10 cellular contexts compared by ENCODE assay signal in genomic region chr5:130720355-130720754, GRCh38.
DNase-seq lines count a peak whose midpoint lies in the region; ATAC-seq and TF ChIP-seq lines count a peak whose summit lies in the region.
"Had no signal": no experiment of that assay in that cellular context is flagged by ENCODE, and none has a peak within 500 bp of the region (broad histone marks: within the 10 kb centered on the region; RNA-seq: fewer than 3 reads in every experiment).

No MANE protein-coding gene starts in this region.

- TF ChIP-seq POLR2A in breast epithelium (IDR thresholded peaks at IDR 0.05) (no peak), transverse colon (IDR thresholded peaks at IDR 0.05) (no peak)

- BruUV-seq in MCF 10A (replicated peaks; lab: Mats Ljungman, UMichigan) (no TSS peak), OCI-LY7 (replicated peaks; lab: Mats Ljungman, UMichigan) (no TSS peak)

- H3K79me2 ChIP-seq in OCI-LY7 (ENCODE audit: insufficient read depth, low read depth, low read length) (no peaks in the 10 kb centered on the region), fibroblast of lung (ENCODE audit: control insufficient read depth, insufficient read depth, low read length) (no peaks in the 10 kb centered on the region)
- H3K79me2 ChIP-seq: parathyroid adenoma had no signal

- 0 to 5% methylated on average over 1 of the region's 1 CpG for WGBS in transverse colon (ENCODE audit: low coverage in 1 of 2), 2 donors

- H3K4me3 ChIP-seq in breast epithelium (no peak overlapping the region), OCI-LY7 (ENCODE audit: low read depth, low read length, poor library complexity, severe bottlenecking) (no peak overlapping the region), fibroblast of lung (replicated peaks in 1 of 4; ENCODE audit: control extremely low read depth in 1 of 4, insufficient read depth in 1 of 4, low read depth in 3 of 4, low read length in 4 of 4) (no peak overlapping the region), transverse colon (no peak overlapping the region)

- TF ChIP-seq CTCF in MCF 10A (IDR thresholded peaks at IDR 0.05; ENCODE audit: unreplicated experiment) (peak; percentile 80), breast epithelium (IDR thresholded peaks at IDR 0.05) (peak in 1 of 3 donors; percentile 21), OCI-LY7 (conservative IDR thresholded peaks at IDR 0.05; ENCODE audit: low read length) (peak; percentile 61), fibroblast of lung (conservative IDR thresholded peaks at IDR 0.05 in 1 of 2, IDR thresholded peaks at IDR 0.05 in 1 of 2; ENCODE audit: low read depth in 1 of 2, low read length in 2 of 2) (peak in 1 of 2 donors; percentile 41), transverse colon (IDR thresholded peaks at IDR 0.05) (peak in 4 of 5 experiments; percentile 13 to 44 (median 32))

- POLR2A ChIA-PET in MCF 10A (lab: Yijun Ruan, JAX) (interaction anchor here (0.6 kb wide), 1 partner anchor 10 kb away, joined by 3 read pairs; no protein-coding TSS in a partner anchor), OCI-LY7 (lab: Charles Lee) (no interaction called here)

- DNase-seq in MCF 10A (ENCODE audit: unreplicated experiment) (peak; percentile 88), breast epithelium (ENCODE audit: low spot score in 2 of 2) (no peak), OCI-LY7 (ENCODE audit: low spot score) (peak; percentile 12), fibroblast of lung (ENCODE audit: low read depth in 2 of 2) (peak; percentile 36 to 41), transverse colon (no peak), ecto neural progenitor cell (ENCODE audit: low spot score) (no peak)
- no peak for DNase-seq in effector CD8-positive, alpha-beta T cell (lab: John Stamatoyannopoulos, UW)
- DNase-seq: activated CD4-positive, alpha-beta T cell treated with anti-CD3 and anti-CD28 coated beads for 36 hours had no signal

- no peaks in the 10 kb centered on the region for H3K9me2 ChIP-seq in OCI-LY7 (ENCODE audit: insufficient read depth, low read length)

- no peak overlapping the region for H3K4me3 Mint-ChIP-seq in MCF 10A (ENCODE audit: unreplicated experiment)
- H3K4me3 Mint-ChIP-seq: activated CD4-positive, alpha-beta T cell treated with anti-CD3 and anti-CD28 coated beads for 36 hours had no signal

- H4K20me1 ChIP-seq in OCI-LY7 (ENCODE audit: insufficient read depth, low read length) (no peaks in the 10 kb centered on the region), fibroblast of lung (ENCODE audit: control insufficient read depth, extremely low read depth, insufficient read depth, low read length) (no peaks in the 10 kb centered on the region)

- in situ Hi-C loops in transverse colon (cut with MboI; ENCODE audit: low pct_ligation_motif_present in 1 of 4, low pct_unique_long_range_greater_than_20kb in 1 of 4, low sequenced_read_pairs in 3 of 4), result no loop called here

- H3K4me1 Mint-ChIP-seq in MCF 10A (ENCODE audit: insufficient read depth, unreplicated experiment), result no peaks in the 10 kb centered on the region
- H3K4me1 Mint-ChIP-seq: activated CD4-positive, alpha-beta T cell treated with anti-CD3 and anti-CD28 coated beads for 36 hours had no signal

- H3K36me3 ChIP-seq in breast epithelium, result no peaks in the 10 kb centered on the region
- H3K36me3 ChIP-seq in OCI-LY7 (ENCODE audit: insufficient read depth, low read length), result no peaks in the 10 kb centered on the region
- no peaks in the 10 kb centered on the region for H3K36me3 ChIP-seq in fibroblast of lung (ENCODE audit: control insufficient read depth, insufficient read depth, low read length)
- no peaks in the 10 kb centered on the region for H3K36me3 ChIP-seq in transverse colon

- H3K27ac Mint-ChIP-seq in MCF 10A (ENCODE audit: low read depth, unreplicated experiment), result no peak overlapping the region
- H3K27ac Mint-ChIP-seq: activated CD4-positive, alpha-beta T cell treated with anti-CD3 and anti-CD28 coated beads for 36 hours had no signal

- H3K9me3 ChIP-seq in breast epithelium (no peaks in the 10 kb centered on the region), OCI-LY7 (ENCODE audit: low read length) (no peaks in the 10 kb centered on the region), fibroblast of lung (ENCODE audit: control insufficient read depth, insufficient read depth, low read depth, low read length) (no peaks in the 10 kb centered on the region), transverse colon (no peaks in the 10 kb centered on the region)

- intact Hi-C loops in MCF 10A (cut with micrococcal nuclease), result loop anchor here (1.0 to 10.0 kb wide), 6 partner anchors 390 to 949 kb away; no protein-coding TSS in a partner anchor
- intact Hi-C loops in breast epithelium (cut with DNase I; ENCODE audit: low total_unique reads), result no loop called here
- intact Hi-C loops in OCI-LY7 (cut with micrococcal nuclease; ENCODE audit: unreplicated experiment), result no loop called here
- intact Hi-C loops in transverse colon (cut with DNase I; ENCODE audit: low total_unique reads), result no loop called here

- H2AFZ ChIP-seq in OCI-LY7 (ENCODE audit: low read length) (no peak overlapping the region), fibroblast of lung (ENCODE audit: low read length) (no peak overlapping the region)
- H2AFZ ChIP-seq: parathyroid adenoma had no signal

- no peaks in the 10 kb centered on the region for H3K36me3 Mint-ChIP-seq in MCF 10A (ENCODE audit: insufficient read depth, unreplicated experiment)

- H3K27ac ChIP-seq in breast epithelium (no peak overlapping the region), OCI-LY7 (ENCODE audit: low read depth, low read length, poor library complexity, severe bottlenecking) (no peak overlapping the region), fibroblast of lung (ENCODE audit: insufficient read depth, low read length) (no peak overlapping the region), transverse colon (no peak overlapping the region)
- H3K27ac ChIP-seq: parathyroid adenoma had no signal

- H3K9me3 Mint-ChIP-seq in MCF 10A (ENCODE audit: unreplicated experiment), result no peaks in the 10 kb centered on the region

- CTCF ChIA-PET in MCF 10A (lab: Yijun Ruan, JAX), result interaction anchor here (0.6 to 1.4 kb wide), 19 partner anchors 8 to 611 kb away, joined by 3 to 13 read pairs (median 4); no protein-coding TSS in a partner anchor
- CTCF ChIA-PET in OCI-LY7 (lab: Charles Lee; ENCODE audit: unreplicated experiment), result no interaction called here

- TF ChIP-seq EP300 in transverse colon (IDR thresholded peaks at IDR 0.05; ENCODE audit: low read depth), result no peak

- H3K9ac ChIP-seq in fibroblast of lung (ENCODE audit: insufficient read depth, low read length), result no peak overlapping the region
- H3K9ac ChIP-seq: parathyroid adenoma had no signal

- H3K27me3 Mint-ChIP-seq in MCF 10A (ENCODE audit: insufficient read depth, unreplicated experiment), result no peaks in the 10 kb centered on the region

- H3K4me2 ChIP-seq in OCI-LY7 (ENCODE audit: low read length), result no peak overlapping the region
- no peak overlapping the region for H3K4me2 ChIP-seq in fibroblast of lung (ENCODE audit: extremely low read depth, insufficient read depth, low read length)

- no peaks in the 10 kb centered on the region for H3K4me1 ChIP-seq in breast epithelium
- H3K4me1 ChIP-seq in OCI-LY7 (ENCODE audit: insufficient read depth, low read length, poor library complexity, severe bottlenecking), result no peaks in the 10 kb centered on the region
- H3K4me1 ChIP-seq in fibroblast of lung (ENCODE audit: control insufficient read depth, extremely low read depth, insufficient read depth, low read length), result no peaks in the 10 kb centered on the region
- H3K4me1 ChIP-seq in transverse colon, result no peaks in the 10 kb centered on the region
- H3K4me1 ChIP-seq: parathyroid adenoma had no signal

- ATAC-seq in GM21423 (IDR thresholded peaks at IDR 0.05; ENCODE audit: unreplicated experiment), result no peak
- ATAC-seq: activated CD4-positive, alpha-beta T cell treated with anti-CD3 and anti-CD28 coated beads for 36 hours had no signal

- no peaks in the 10 kb centered on the region for H3K27me3 ChIP-seq in breast epithelium
- H3K27me3 ChIP-seq in fibroblast of lung (ENCODE audit: control insufficient read depth, insufficient read depth, low read length), result no peaks in the 10 kb centered on the region
- no peaks in the 10 kb centered on the region for H3K27me3 ChIP-seq in transverse colon

Comparison
In these comparisons a context has a peak if more than half of its experiments do, and no peak if none do; other contexts are left out.
1. DNase-seq: peak in MCF 10A (single experiment), OCI-LY7 (single experiment) and fibroblast of lung (2 of 2); none in breast epithelium (0 of 2), transverse colon (single experiment), ecto neural progenitor cell (single experiment) and effector CD8-positive, alpha-beta T cell (single experiment).